9 cellular contexts compared by ENCODE assay signal in genomic region chr6:11711644-11711993, GRCh38.
DNase-seq lines count a peak whose midpoint lies in the region; ATAC-seq and TF ChIP-seq lines count a peak whose summit lies in the region.
"Had no signal": no experiment of that assay in that cellular context is flagged by ENCODE, and none has a peak within 500 bp of the region (broad histone marks: within the 10 kb centered on the region; RNA-seq: fewer than 3 reads in every experiment).

No MANE protein-coding gene starts in this region.

- no peaks in the 10 kb centered on the region for H3K27me3 Mint-ChIP-seq in activated CD8-positive, alpha-beta T cell treated with anti-CD3 and anti-CD28 coated beads for 36 hours
- H3K27me3 Mint-ChIP-seq in endodermal cell (ENCODE audit: insufficient read depth) = no peaks in the 10 kb centered on the region

- no peaks in the 10 kb centered on the region for H3K79me1 ChIP-seq in mesenchymal stem cell (replicated peaks; ENCODE audit: low read length, poor library complexity, severe bottlenecking)

- peak overlapping the region; percentile 97 for H3K27ac Mint-ChIP-seq in activated CD8-positive, alpha-beta T cell treated with anti-CD3 and anti-CD28 coated beads for 36 hours
- no peak overlapping the region for H3K27ac Mint-ChIP-seq in endodermal cell

- H3K4me3 Mint-ChIP-seq in activated CD8-positive, alpha-beta T cell treated with anti-CD3 and anti-CD28 coated beads for 36 hours = peak overlapping the region; percentile 57
- no peak overlapping the region for H3K4me3 Mint-ChIP-seq in endodermal cell

- CTCF ChIA-PET in activated CD8-positive, alpha-beta T cell treated with anti-CD3 and anti-CD28 coated beads for 36 hours (lab: Charles Lee) = interaction anchor here (0.9 to 3.8 kb wide), 6 partner anchors 12 to 56 kb away, joined by 3 to 18 read pairs (median 6); no protein-coding TSS in a partner anchor

- ATAC-seq in activated CD8-positive, alpha-beta T cell treated with anti-CD3 and anti-CD28 coated beads for 36 hours = peak; percentile 50
- no peak for ATAC-seq in left lung

- H3K4me1 ChIP-seq in mesenchymal stem cell (ENCODE audit: control insufficient read depth, insufficient read depth, low read depth, low read length) (peaks cover 4% of the 10 kb centered on the region), tibial artery (peaks cover 0 to 37% (median 23%) of the 10 kb centered on the region in 4 donors), left lung (peaks cover 4 to 25% of the 10 kb centered on the region in 2 donors), endodermal cell (ENCODE audit: control insufficient read depth, insufficient read depth, low read length) (no peaks in the 10 kb centered on the region)

- H2BK5ac ChIP-seq in mesenchymal stem cell (ENCODE audit: low read depth, low read length, poor library complexity, severe bottlenecking) = no peak overlapping the region

- in situ Hi-C loops in G401 (cut with HindIII; ENCODE audit: low sequenced_read_pairs) = no loop called here

- H3K27ac ChIP-seq in mesenchymal stem cell (ENCODE audit: low read length, poor library complexity, severe bottlenecking) (no peak overlapping the region), tibial artery (peak overlapping the region; percentile 39 to 73), left lung (peak overlapping the region in 1 of 2 donors; percentile 10), endodermal cell (ENCODE audit: low read depth, low read length) (no peak overlapping the region)

- H2BK120ac ChIP-seq in mesenchymal stem cell (ENCODE audit: low read depth, low read length) = no peak overlapping the region

- WGBS in mesenchymal stem cell = 94% methylated on average over 7 of the region's 7 CpGs
- 95 to 98% methylated on average over 7 of the region's 7 CpGs for WGBS in endodermal cell (ENCODE audit: insufficient coverage in 1 of 2, insufficient read length in 1 of 2), 2 experiments

- H3K9ac ChIP-seq in mesenchymal stem cell (ENCODE audit: low read length) = peak overlapping the region; percentile 18
- no peak overlapping the region for H3K9ac ChIP-seq in endodermal cell (ENCODE audit: extremely low read depth, low read length, poor library complexity, severe bottlenecking)

- peaks cover 70% of the 10 kb centered on the region for H3K4me1 Mint-ChIP-seq in activated CD8-positive, alpha-beta T cell treated with anti-CD3 and anti-CD28 coated beads for 36 hours (ENCODE audit: low read depth)
- H3K4me1 Mint-ChIP-seq in endodermal cell = peaks cover 4% of the 10 kb centered on the region

- H3K23ac ChIP-seq in mesenchymal stem cell (ENCODE audit: low read length in 2 of 2) = no peak overlapping the region

- H3K9me3 ChIP-seq in mesenchymal stem cell (ENCODE audit: control insufficient read depth, low read length) (no peaks in the 10 kb centered on the region), tibial artery (no peaks in the 10 kb centered on the region), left lung (no peaks in the 10 kb centered on the region), endodermal cell (ENCODE audit: control insufficient read depth, low read length) (no peaks in the 10 kb centered on the region)

- intact Hi-C loops in activated CD8-positive, alpha-beta T cell treated with anti-CD3 and anti-CD28 coated beads for 36 hours (cut with micrococcal nuclease) = loop anchor here (2.0 to 5.0 kb wide), 3 partner anchors 17 to 341 kb away; partner anchors contain the start of gene HIVEP1
- intact Hi-C loops in tibial artery (cut with DNase I; ENCODE audit: low total_unique reads) = loop anchor here (5.0 kb wide), 1 partner anchor 101 kb away; no protein-coding TSS in a partner anchor
- intact Hi-C loops in left lung (cut with DNase I) = no loop called here

- H3K36me3 ChIP-seq in mesenchymal stem cell (ENCODE audit: control insufficient read depth in 1 of 2, insufficient read depth in 2 of 2, low read depth in 1 of 2, low read length in 2 of 2) (peaks cover 0 to 7% of the 10 kb centered on the region in 2 experiments), tibial artery (no peaks in the 10 kb centered on the region), left lung (no peaks in the 10 kb centered on the region), endodermal cell (ENCODE audit: control insufficient read depth, insufficient read depth, low read length) (no peaks in the 10 kb centered on the region)

- H3K18ac ChIP-seq in mesenchymal stem cell (ENCODE audit: low read depth in 1 of 2, low read length in 2 of 2) = no peak overlapping the region

- POLR2A ChIA-PET in activated CD8-positive, alpha-beta T cell treated with anti-CD3 and anti-CD28 coated beads for 36 hours (lab: Charles Lee) = interaction anchor here (0.6 to 7.1 kb wide), 10 partner anchors 9 to 873 kb away, joined by 3 to 122 read pairs (median 5); no protein-coding TSS in a partner anchor

- H2BK12ac ChIP-seq in mesenchymal stem cell (ENCODE audit: low read length in 2 of 2) = no peak overlapping the region

- H3K4ac ChIP-seq in mesenchymal stem cell (ENCODE audit: low read depth in 1 of 2, low read length in 2 of 2) = no peak overlapping the region

- H2AK5ac ChIP-seq in mesenchymal stem cell (ENCODE audit: low read length, severe bottlenecking) = no peak overlapping the region

- TF ChIP-seq CTCF in activated CD8-positive, alpha-beta T cell treated with anti-CD3 and anti-CD28 coated beads for 36 hours (IDR thresholded peaks at IDR 0.05) = no peak
- TF ChIP-seq CTCF in tibial artery (IDR thresholded peaks at IDR 0.05) = no peak
- TF ChIP-seq CTCF in left lung (IDR thresholded peaks at IDR 0.05) = no peak
- TF ChIP-seq CTCF in endodermal cell (conservative IDR thresholded peaks at IDR 0.05) = no peak

- peaks cover 7% of the 10 kb centered on the region for H3K9me3 Mint-ChIP-seq in activated CD8-positive, alpha-beta T cell treated with anti-CD3 and anti-CD28 coated beads for 36 hours
- H3K9me3 Mint-ChIP-seq in endodermal cell = peaks cover 7% of the 10 kb centered on the region

- H3K4me3 ChIP-seq in mesenchymal stem cell (ENCODE audit: insufficient read depth in 1 of 2, low read depth in 1 of 2, low read length in 2 of 2) (no peak overlapping the region), tibial artery (peak overlapping the region in 1 of 2 donors; percentile 1), left lung (no peak overlapping the region), endodermal cell (ENCODE audit: low read length) (no peak overlapping the region)

- H4K8ac ChIP-seq in mesenchymal stem cell (ENCODE audit: low read length) = no peak overlapping the region

- peak overlapping the region; percentile 98 for H2BK15ac ChIP-seq in mesenchymal stem cell (ENCODE audit: low read depth, poor library complexity, severe bottlenecking)

- H3K14ac ChIP-seq in mesenchymal stem cell (ENCODE audit: low read length in 2 of 2) = no peak overlapping the region

- no peak overlapping the region for H2AFZ ChIP-seq in mesenchymal stem cell (ENCODE audit: low read depth, low read length)

- H3K36me3 Mint-ChIP-seq in activated CD8-positive, alpha-beta T cell treated with anti-CD3 and anti-CD28 coated beads for 36 hours (ENCODE audit: low read depth) = peaks cover 48% of the 10 kb centered on the region
- H3K36me3 Mint-ChIP-seq in endodermal cell (ENCODE audit: low read depth) = no peaks in the 10 kb centered on the region

- peak; percentile 52 for DNase-seq in activated CD4-positive, CD25-positive, alpha-beta regulatory T cell treated with anti-CD3 and anti-CD28 coated beads, Interleukin-2, amount 50 U/mL, for 16 hours (ENCODE audit: low read depth, low spot score)
- DNase-seq in activated CD4-positive, CD25-positive, alpha-beta regulatory T cell treated with anti-CD3 and anti-CD28 coated beads, Interleukin-2, amount 50 U/mL, for 72 hours = no peak
- peak; percentile 84 for DNase-seq in activated CD8-positive, alpha-beta T cell treated with anti-CD3 and anti-CD28 coated beads for 36 hours
- DNase-seq in mesenchymal stem cell (no peak), tibial artery (no peak), G401 (ENCODE audit: low spot score) (no peak), left lung (no peak), endodermal cell (no peak)
- DNase-seq: NCI-H526 treated with DMSO at 0.1 percent for 48 hours had no signal

- H3K4me2 ChIP-seq in mesenchymal stem cell (ENCODE audit: low read length, poor library complexity, severe bottlenecking) = no peak overlapping the region

- no peak overlapping the region for H4K91ac ChIP-seq in mesenchymal stem cell (ENCODE audit: low read length)

- H3K27me3 ChIP-seq in mesenchymal stem cell (ENCODE audit: control insufficient read depth in 1 of 2, insufficient read depth in 1 of 2, low read length in 2 of 2) (no peaks in the 10 kb centered on the region), tibial artery (no peaks in the 10 kb centered on the region), left lung (no peaks in the 10 kb centered on the region), endodermal cell (ENCODE audit: control insufficient read depth, insufficient read depth, low read length, poor library complexity, severe bottlenecking) (no peaks in the 10 kb centered on the region)

Comparison
In these comparisons a context has a peak if more than half of its experiments do, and no peak if none do; other contexts are left out.
1. DNase-seq: peak in activated CD4-positive, CD25-positive, alpha-beta regulatory T cell treated with anti-CD3 and anti-CD28 coated beads, Interleukin-2, amount 50 U/mL, for 16 hours (single experiment) and activated CD8-positive, alpha-beta T cell treated with anti-CD3 and anti-CD28 coated beads for 36 hours (single experiment); none in activated CD4-positive, CD25-positive, alpha-beta regulatory T cell treated with anti-CD3 and anti-CD28 coated beads, Interleukin-2, amount 50 U/mL, for 72 hours (single experiment), mesenchymal stem cell (single experiment), tibial artery (0 of 2), G401 (single experiment), left lung (0 of 2) and endodermal cell (single experiment).
2. H3K27ac ChIP-seq: peak in tibial artery (2 of 2); none in mesenchymal stem cell (single experiment) and endodermal cell (single experiment).
3. intact Hi-C loops: an anchor here in activated CD8-positive, alpha-beta T cell treated with anti-CD3 and anti-CD28 coated beads for 36 hours (2.0 to 5.0 kb wide) and tibial artery (5.0 kb wide); none called in left lung.